ENCODE assay signal across 9 cellular contexts in the genomic region with DNA sequence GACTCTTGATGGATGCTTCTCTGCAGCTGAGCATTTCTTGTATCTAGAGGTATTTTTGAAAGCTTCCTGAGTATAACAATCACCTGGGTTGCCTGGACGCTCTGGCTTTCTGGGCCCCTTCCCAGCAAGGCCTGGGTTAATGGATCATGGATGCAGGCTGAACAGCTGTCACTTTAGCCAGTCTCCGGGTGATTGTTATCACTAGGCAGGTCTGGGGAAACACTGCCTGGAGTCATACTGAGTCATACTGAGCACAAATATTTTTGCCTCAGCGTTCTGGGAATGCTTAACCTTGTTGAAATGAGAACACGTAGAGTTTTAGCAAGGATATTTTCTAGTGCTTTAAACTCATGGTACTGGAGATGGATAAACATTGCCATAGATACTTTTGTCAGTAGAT.
DNase-seq lines count a peak whose midpoint lies in the region; ATAC-seq and TF ChIP-seq lines count a peak whose summit lies in the region.
"Had no signal": no experiment of that assay in that cellular context is flagged by ENCODE, and none has a peak within 500 bp of the region (broad histone marks: within the 10 kb centered on the region; RNA-seq: fewer than 3 reads in every experiment).

No MANE protein-coding gene starts in this region.

- DNase-seq in HPDE6-E6E7 (ENCODE audit: extremely low spot score) (peak; percentile 67), brain microvascular endothelial cell (peak; percentile 70), left lung (no peak), HuH-7.5 (ENCODE audit: low spot score) (no peak)
- no peak for DNase-seq in activated CD4-positive, alpha-beta memory T cell treated with anti-CD3 and anti-CD28 coated beads for 36 hours
- DNase-seq: Peyer's patch had no signal

- intact Hi-C loops in left lung (cut with DNase I), result no loop called here
- intact Hi-C loops in activated CD4-positive, alpha-beta memory T cell treated with anti-CD3 and anti-CD28 coated beads for 36 hours (cut with micrococcal nuclease), result no loop called here

- H3K27me3 Mint-ChIP-seq in activated CD4-positive, alpha-beta memory T cell treated with anti-CD3 and anti-CD28 coated beads for 36 hours, result no peaks in the 10 kb centered on the region

- peaks cover 14% of the 10 kb centered on the region for H3K4me1 Mint-ChIP-seq in activated CD4-positive, alpha-beta memory T cell treated with anti-CD3 and anti-CD28 coated beads for 36 hours (ENCODE audit: low read depth)

- peaks cover 29% of the 10 kb centered on the region for H3K4me1 ChIP-seq in ACC112 (ENCODE audit: control insufficient read depth, insufficient read depth, low read length, unreplicated experiment)
- no peaks in the 10 kb centered on the region for H3K4me1 ChIP-seq in left lung

- no peaks in the 10 kb centered on the region for H3K9me3 ChIP-seq in left lung
- H3K9me3 ChIP-seq: Peyer's patch had no signal

- POLR2A ChIA-PET in activated CD4-positive, alpha-beta memory T cell treated with anti-CD3 and anti-CD28 coated beads for 36 hours (lab: Charles Lee), result no interaction called here

- in situ Hi-C loops in brain microvascular endothelial cell (cut with HindIII; ENCODE audit: low pct_ligation_motif_present, low sequenced_read_pairs), result no loop called here

- no peaks in the 10 kb centered on the region for H3K27me3 ChIP-seq in ACC112 (ENCODE audit: insufficient read depth, low read length)
- H3K27me3 ChIP-seq in brain microvascular endothelial cell (replicated peaks), result no peaks in the 10 kb centered on the region
- H3K27me3 ChIP-seq in left lung, result no peaks in the 10 kb centered on the region
- H3K27me3 ChIP-seq: Peyer's patch had no signal

- H3K27ac ChIP-seq in ACC112 (ENCODE audit: low read depth, low read length), result peak overlapping the region; percentile 100
- peak overlapping the region; percentile 82 for H3K27ac ChIP-seq in brain microvascular endothelial cell
- no peak overlapping the region for H3K27ac ChIP-seq in left lung

- H3K36me3 Mint-ChIP-seq in activated CD4-positive, alpha-beta memory T cell treated with anti-CD3 and anti-CD28 coated beads for 36 hours, result no peaks in the 10 kb centered on the region

- H3K36me3 ChIP-seq in ACC112 (ENCODE audit: insufficient read depth, low read length), result no peaks in the 10 kb centered on the region
- H3K36me3 ChIP-seq in brain microvascular endothelial cell (replicated peaks), result no peaks in the 10 kb centered on the region
- H3K36me3 ChIP-seq in left lung, result no peaks in the 10 kb centered on the region
- H3K36me3 ChIP-seq: Peyer's patch had no signal

- no peak overlapping the region for H3K4me3 Mint-ChIP-seq in activated CD4-positive, alpha-beta memory T cell treated with anti-CD3 and anti-CD28 coated beads for 36 hours

- H2AFZ ChIP-seq in ACC112 (ENCODE audit: low read length, unreplicated experiment), result peak overlapping the region; percentile 73

- ATAC-seq in left lung, result peak; percentile 69
- ATAC-seq in HG03139 (IDR thresholded peaks at IDR 0.05; ENCODE audit: unreplicated experiment), result no peak
- no peak for ATAC-seq in GM21723 (IDR thresholded peaks at IDR 0.05; ENCODE audit: unreplicated experiment)

- H3K27ac Mint-ChIP-seq in activated CD4-positive, alpha-beta memory T cell treated with anti-CD3 and anti-CD28 coated beads for 36 hours, result no peak overlapping the region

- TF ChIP-seq CTCF in brain microvascular endothelial cell (IDR thresholded peaks at IDR 0.05; ENCODE audit: low read depth, low read length, missing control alignments) (no peak), left lung (IDR thresholded peaks at IDR 0.05) (no peak)

- H3K79me2 ChIP-seq in ACC112 (ENCODE audit: control insufficient read depth, insufficient read depth, low read length, unreplicated experiment), result no peaks in the 10 kb centered on the region

- no peaks in the 10 kb centered on the region for H3K9me3 Mint-ChIP-seq in activated CD4-positive, alpha-beta memory T cell treated with anti-CD3 and anti-CD28 coated beads for 36 hours

- H3K4me3 ChIP-seq in ACC112 (ENCODE audit: low read depth, low read length), result peak overlapping the region; percentile 71
- no peak overlapping the region for H3K4me3 ChIP-seq in brain microvascular endothelial cell (ENCODE audit: low read depth, low read length)
- no peak overlapping the region for H3K4me3 ChIP-seq in left lung
- H3K4me3 ChIP-seq: Peyer's patch had no signal

- CTCF ChIA-PET in activated CD4-positive, alpha-beta memory T cell treated with anti-CD3 and anti-CD28 coated beads for 36 hours (lab: Charles Lee), result interaction anchor here (0.6 to 4.7 kb wide), 6 partner anchors 27 to 613 kb away, joined by 3 to 40 read pairs (median 4); no protein-coding TSS in a partner anchor

Comparison
In these comparisons a context has a peak if more than half of its experiments do, and no peak if none do; other contexts are left out.
1. H3K27ac ChIP-seq: peak in ACC112 (single experiment) and brain microvascular endothelial cell (single experiment); none in left lung (0 of 2).
2. DNase-seq: peak in HPDE6-E6E7 (single experiment) and brain microvascular endothelial cell (single experiment); none in left lung (0 of 2), HuH-7.5 (single experiment) and activated CD4-positive, alpha-beta memory T cell treated with anti-CD3 and anti-CD28 coated beads for 36 hours (single experiment).